In genomic region chr12:2794736-2795289, GRCh38 we compare ENCODE assay signal across 8 cellular contexts. TPM values are rescaled to one million over a fixed set of nuclear protein-coding genes. Genes with fewer than 3 reads are reported as not detected.
DNase-seq lines count a peak whose midpoint lies in the region; ATAC-seq and TF ChIP-seq lines count a peak whose summit lies in the region.

TSS of gene FKBP4 (plus strand) at chr12:2794970. CDS start at chr12:2795140, 170 bp downstream.

- H3K27ac Mint-ChIP-seq in T-cell (peak within 1 kb of the TSS in 1 of 2 donors; percentile 78), type B pancreatic cell (peak within 1 kb of the TSS; percentile 57)

- peak within 1 kb of the TSS; percentile 93 for H3K4me3 ChIP-seq in GM12875 (ENCODE audit: low read depth, low read length)
- H3K4me3 ChIP-seq in adipocyte (ENCODE audit: low read length), result peak within 1 kb of the TSS; percentile 90

- no peaks in the 10 kb centered on the region for H3K27me3 ChIP-seq in adipocyte (replicated peaks; ENCODE audit: control insufficient read depth, insufficient read depth, low read length)

- TF ChIP-seq CTCF in GM12875 (IDR thresholded peaks at IDR 0.05; ENCODE audit: borderline replicate concordance, insufficient read depth, low read depth, low read length) (no peak), type B pancreatic cell (conservative IDR thresholded peaks at IDR 0.05) (no peak)

- CTCF ChIA-PET in T-cell (lab: Charles Lee), result interaction anchor here (0.8 to 1.7 kb wide), 3 partner anchors 10 to 104 kb away, joined by 3 to 4 read pairs (median 4); no protein-coding TSS in a partner anchor

- peaks cover 18 to 28% (median 25%) of the 10 kb centered on the region in 3 donors for H3K4me1 Mint-ChIP-seq in T-cell
- no peaks in the 10 kb centered on the region for H3K4me1 Mint-ChIP-seq in type B pancreatic cell (ENCODE audit: unreplicated experiment)

- peak within 1 kb of the TSS; percentile 88 for H3K9ac ChIP-seq in adipocyte (ENCODE audit: low read length)

- ATAC-seq in HG02610 (IDR thresholded peaks at IDR 0.05; ENCODE audit: unreplicated experiment) (peak; percentile 69), T-cell (replicated peaks in 1 of 4) (peak; percentile 87 to 89 (median 88))

- H3K4me1 ChIP-seq in adipocyte (ENCODE audit: control insufficient read depth, insufficient read depth, low read length), result peaks cover 10% of the 10 kb centered on the region

- POLR2A ChIA-PET in T-cell (lab: Charles Lee), result interaction anchor here in 1 of 2 donors (0.5 to 0.7 kb wide), 3 partner anchors 17 to 98 kb away, joined by 3 to 7 read pairs (median 4); no protein-coding TSS in a partner anchor

- no peaks in the 10 kb centered on the region for H3K9me3 ChIP-seq in adipocyte (ENCODE audit: control insufficient read depth, low read length)

- intact Hi-C loops in cardiac septum (cut with DNase I), result no loop called here
- intact Hi-C loops in posterior cingulate gyrus (cut with DNase I), result no loop called here

- H3K27me3 Mint-ChIP-seq in T-cell (no peaks in the 10 kb centered on the region), type B pancreatic cell (peaks cover 6% of the 10 kb centered on the region)

- H3K9me3 Mint-ChIP-seq in T-cell (no peaks in the 10 kb centered on the region), type B pancreatic cell (no peaks in the 10 kb centered on the region)

- DNase-seq in NCI-H1092 (lab: John Stamatoyannopoulos, UW) (peak; percentile 76), T-cell (peak; percentile 72 to 89 (median 81)), adipocyte (ENCODE audit: low read depth) (peak; percentile 96), cardiac septum (ENCODE audit: low spot score) (peak; percentile 96), posterior cingulate gyrus (peak; percentile 90 to 99 (median 94)), type B pancreatic cell (ENCODE audit: extremely low spot score, unreplicated experiment) (peak; percentile 87)

- peaks cover 20% of the 10 kb centered on the region for H3K36me3 Mint-ChIP-seq in T-cell
- peaks cover 38% of the 10 kb centered on the region for H3K36me3 Mint-ChIP-seq in type B pancreatic cell

- peak within 1 kb of the TSS; percentile 84 to 95 (median 89) for H3K4me3 Mint-ChIP-seq in T-cell
- peak within 1 kb of the TSS; percentile 95 for H3K4me3 Mint-ChIP-seq in type B pancreatic cell

- peaks cover 25% of the 10 kb centered on the region for H3K36me3 ChIP-seq in adipocyte (ENCODE audit: control insufficient read depth, insufficient read depth, low read length, severe bottlenecking)

RNA-seq across cellular contexts. Expression of gene FKBP4, which starts in this region (rescaled TPM):
- total RNA-seq in T-cell (10 to 100 TPM; 47.7 to 61.3 (median 52.5) TPM), cardiac septum (36.5 TPM), type B pancreatic cell (ENCODE audit: low replicate concordance) (127 and 283 TPM in 2 replicates)

Comparison
In these comparisons a context has a peak if more than half of its experiments do, and no peak if none do; other contexts are left out.
1. Peak in every context shown above with its lines: DNase-seq, ATAC-seq and H3K4me3 ChIP-seq.